ENCODE assay signal across 1 cellular context in the genomic region with DNA sequence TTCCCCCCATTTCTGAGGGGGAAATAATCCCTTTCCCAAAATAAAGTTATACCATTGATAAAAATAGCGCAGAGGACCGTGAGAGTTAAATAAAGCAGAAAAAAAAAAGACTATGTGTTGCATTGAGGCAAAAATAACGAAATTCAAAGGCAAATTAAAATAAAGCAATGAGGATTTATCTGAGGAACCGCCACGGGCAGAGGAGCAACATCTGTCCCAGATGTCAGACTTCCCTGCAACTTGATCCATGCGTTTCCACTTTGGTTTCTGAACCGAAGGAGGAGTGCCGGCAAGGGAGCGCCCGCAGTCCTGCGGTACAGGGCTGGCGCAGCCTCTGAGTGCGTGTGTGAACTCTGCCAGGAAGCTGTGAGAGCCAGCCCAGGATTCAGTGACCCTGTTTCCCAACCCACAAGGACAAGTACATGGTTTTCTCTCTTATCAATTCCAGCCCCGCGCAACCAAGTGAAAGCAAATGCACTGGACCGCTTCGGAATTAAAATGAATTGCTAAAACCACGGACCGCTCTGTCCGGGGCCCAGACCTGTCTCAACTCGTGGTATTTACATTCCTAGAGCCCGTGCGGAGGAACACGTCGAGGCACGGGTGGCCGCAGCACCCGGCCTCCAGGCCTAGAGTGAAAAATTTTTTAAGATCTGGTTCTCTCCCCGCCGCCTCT.
TF ChIP-seq lines count a peak whose summit lies in the region.

No MANE protein-coding gene starts in this region.

TF ChIP-seq in GM23338, 12 proteins besides CTCF, POLR2A, EP300 and RAD21 (continued from another document):
- TF ChIP-seq EZH2phosphoT487 (IDR thresholded peaks at IDR 0.05; ENCODE audit: unreplicated experiment) (no peak), ZNF114 (CRISPR knock-in tag; IDR thresholded peaks at IDR 0.05) (no peak), CREB1 (CRISPR knock-in tag; IDR thresholded peaks at IDR 0.05; ENCODE audit: low read depth) (no peak), NANOG (IDR thresholded peaks at IDR 0.05; ENCODE audit: borderline replicate concordance) (no peak), EZH2 (IDR thresholded peaks at IDR 0.05; ENCODE audit: low read depth, unreplicated experiment) (no peak), POLR2AphosphoS5 (IDR thresholded peaks at IDR 0.05; ENCODE audit: low read depth) (no peak)
- TF ChIP-seq, protein P1, sequence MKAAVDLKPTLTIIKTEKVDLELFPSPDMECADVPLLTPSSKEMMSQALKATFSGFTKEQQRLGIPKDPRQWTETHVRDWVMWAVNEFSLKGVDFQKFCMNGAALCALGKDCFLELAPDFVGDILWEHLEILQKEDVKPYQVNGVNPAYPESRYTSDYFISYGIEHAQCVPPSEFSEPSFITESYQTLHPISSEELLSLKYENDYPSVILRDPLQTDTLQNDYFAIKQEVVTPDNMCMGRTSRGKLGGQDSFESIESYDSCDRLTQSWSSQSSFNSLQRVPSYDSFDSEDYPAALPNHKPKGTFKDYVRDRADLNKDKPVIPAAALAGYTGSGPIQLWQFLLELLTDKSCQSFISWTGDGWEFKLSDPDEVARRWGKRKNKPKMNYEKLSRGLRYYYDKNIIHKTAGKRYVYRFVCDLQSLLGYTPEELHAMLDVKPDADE (IDR thresholded peaks at IDR 0.05), result no peak
- TF ChIP-seq, protein P2, sequence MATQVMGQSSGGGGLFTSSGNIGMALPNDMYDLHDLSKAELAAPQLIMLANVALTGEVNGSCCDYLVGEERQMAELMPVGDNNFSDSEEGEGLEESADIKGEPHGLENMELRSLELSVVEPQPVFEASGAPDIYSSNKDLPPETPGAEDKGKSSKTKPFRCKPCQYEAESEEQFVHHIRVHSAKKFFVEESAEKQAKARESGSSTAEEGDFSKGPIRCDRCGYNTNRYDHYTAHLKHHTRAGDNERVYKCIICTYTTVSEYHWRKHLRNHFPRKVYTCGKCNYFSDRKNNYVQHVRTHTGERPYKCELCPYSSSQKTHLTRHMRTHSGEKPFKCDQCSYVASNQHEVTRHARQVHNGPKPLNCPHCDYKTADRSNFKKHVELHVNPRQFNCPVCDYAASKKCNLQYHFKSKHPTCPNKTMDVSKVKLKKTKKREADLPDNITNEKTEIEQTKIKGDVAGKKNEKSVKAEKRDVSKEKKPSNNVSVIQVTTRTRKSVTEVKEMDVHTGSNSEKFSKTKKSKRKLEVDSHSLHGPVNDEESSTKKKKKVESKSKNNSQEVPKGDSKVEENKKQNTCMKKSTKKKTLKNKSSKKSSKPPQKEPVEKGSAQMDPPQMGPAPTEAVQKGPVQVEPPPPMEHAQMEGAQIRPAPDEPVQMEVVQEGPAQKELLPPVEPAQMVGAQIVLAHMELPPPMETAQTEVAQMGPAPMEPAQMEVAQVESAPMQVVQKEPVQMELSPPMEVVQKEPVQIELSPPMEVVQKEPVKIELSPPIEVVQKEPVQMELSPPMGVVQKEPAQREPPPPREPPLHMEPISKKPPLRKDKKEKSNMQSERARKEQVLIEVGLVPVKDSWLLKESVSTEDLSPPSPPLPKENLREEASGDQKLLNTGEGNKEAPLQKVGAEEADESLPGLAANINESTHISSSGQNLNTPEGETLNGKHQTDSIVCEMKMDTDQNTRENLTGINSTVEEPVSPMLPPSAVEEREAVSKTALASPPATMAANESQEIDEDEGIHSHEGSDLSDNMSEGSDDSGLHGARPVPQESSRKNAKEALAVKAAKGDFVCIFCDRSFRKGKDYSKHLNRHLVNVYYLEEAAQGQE (IDR thresholded peaks at IDR 0.05; ENCODE audit: unreplicated experiment), result no peak
TF ChIP-seq in GM23338: peak in this region for 0.
